Comparison of ENCODE assay signal across 8 cellular contexts in genomic region chr14:24081739-24082204, GRCh38. TPM values are rescaled to one million over a fixed set of nuclear protein-coding genes. Genes with fewer than 3 reads are reported as not detected.
DNase-seq lines count a peak whose midpoint lies in the region; ATAC-seq and TF ChIP-seq lines count a peak whose summit lies in the region.

No MANE protein-coding gene starts in this region.

- H3K4me2 ChIP-seq in H9 (ENCODE audit: insufficient read depth, insufficient read length, low read length) = peak overlapping the region; percentile 50

- intact Hi-C loops in right cardiac atrium (cut with DNase I) = no loop called here

- H4K5ac ChIP-seq in H9 (ENCODE audit: insufficient read length, low read depth, low read length) = no peak overlapping the region

- no peak overlapping the region for H3K56ac ChIP-seq in H9 (ENCODE audit: insufficient read length, low read depth, low read length)

- H3K4me3 ChIP-seq in right cardiac atrium (ENCODE audit: low read length) (peak overlapping the region; percentile 76), skin epidermis (peak overlapping the region; percentile 34 to 66 (median 53))

- no peak overlapping the region for H4K8ac ChIP-seq in H9 (replicated peaks; ENCODE audit: insufficient read length, low read depth, low read length)

- no peaks in the 10 kb centered on the region for H3K79me1 ChIP-seq in H9 (ENCODE audit: insufficient read depth, low read depth, low read length, poor library complexity, severe bottlenecking)

- H3K27me3 ChIP-seq in H9 (ENCODE audit: insufficient read depth, low read length) = no peaks in the 10 kb centered on the region; the same call in 1 of the 2 replicates
- H3K27me3 ChIP-seq in right cardiac atrium (ENCODE audit: control insufficient read depth, insufficient read depth) = no peaks in the 10 kb centered on the region

- H3K9ac ChIP-seq in H9 (ENCODE audit: extremely low read depth, insufficient read length, low read length) = no peak overlapping the region

- no peak overlapping the region for H2BK12ac ChIP-seq in H9 (ENCODE audit: insufficient read length, low read depth, low read length)

- no peak overlapping the region for H2AFZ ChIP-seq in H9 (ENCODE audit: low read length)

- no CpG with 5 or more reads among the region's 26 CpGs for WGBS in H9 (ENCODE audit: extremely low coverage, insufficient read length, low lambda C conversion rate)
- WGBS in right cardiac atrium = 22% methylated on average over 26 of the region's 26 CpGs

- no peak overlapping the region for H2AK5ac ChIP-seq in H9 (ENCODE audit: insufficient read length, low read length)

- no peak overlapping the region for H4K91ac ChIP-seq in H9 (ENCODE audit: insufficient read length, low read depth, low read length)

- H3K4ac ChIP-seq in H9 (ENCODE audit: low read depth, low read length) = no peak overlapping the region

- no peaks in the 10 kb centered on the region for H3K9me3 Mint-ChIP-seq in H9

- no peak overlapping the region for H2BK5ac ChIP-seq in H9 (ENCODE audit: insufficient read length, low read length)

- H3K14ac ChIP-seq in H9 (ENCODE audit: insufficient read depth, low read length) = 0 out of 2 replicates have a peak overlapping the region, but pooled peaks have one; percentile 16

- H2BK120ac ChIP-seq in H9 (ENCODE audit: low read depth, low read length, poor library complexity, severe bottlenecking) = no peak overlapping the region

- ATAC-seq in right cardiac atrium (no peak), HG03095 (IDR thresholded peaks at IDR 0.05; ENCODE audit: unreplicated experiment) (no peak), HG02588 (IDR thresholded peaks at IDR 0.05; ENCODE audit: unreplicated experiment) (no peak)

- H3K27ac ChIP-seq in H9 (ENCODE audit: insufficient read length, low read depth, low read length) = no peak overlapping the region
- H3K27ac ChIP-seq in VCaP = peak overlapping the region; percentile 85
- H3K27ac ChIP-seq in right cardiac atrium (ENCODE audit: low read length) = no peak overlapping the region
- H3K27ac ChIP-seq in skin epidermis = peak overlapping the region in 10 of 21 experiments; percentile 9 to 76 (median 52)

- H3K27ac Mint-ChIP-seq in H9 = no peak overlapping the region; a peak in 1 of 7 replicates

- no peak overlapping the region for H3T11ph ChIP-seq in H9 (ENCODE audit: low read length)

- H3K18ac ChIP-seq in H9 (ENCODE audit: insufficient read length, low read depth, low read length) = no peak overlapping the region

- H4K20me1 ChIP-seq in H9 (ENCODE audit: control insufficient read depth, insufficient read depth, insufficient read length) = no peaks in the 10 kb centered on the region

- no peaks in the 10 kb centered on the region for H3K9me3 ChIP-seq in H9 (ENCODE audit: control insufficient read depth, low read depth, low read length)
- no peaks in the 10 kb centered on the region for H3K9me3 ChIP-seq in right cardiac atrium (ENCODE audit: control insufficient read depth, low read length)

- H2BK15ac ChIP-seq in H9 (ENCODE audit: low read depth, low read length) = no peak overlapping the region

- TF ChIP-seq CTCF in H9 (conservative IDR thresholded peaks at IDR 0.05) = no peak
- TF ChIP-seq CTCF in VCaP (conservative IDR thresholded peaks at IDR 0.05) = no peak

- peaks cover 5% of the 10 kb centered on the region; the same call in 1 of the 2 replicates for H3K4me1 ChIP-seq in H9 (ENCODE audit: insufficient read depth, low read length)
- H3K4me1 ChIP-seq in right cardiac atrium (ENCODE audit: control insufficient read depth, insufficient read depth, low read length) = no peaks in the 10 kb centered on the region

- no peaks in the 10 kb centered on the region; a peak in 1 of 7 replicates for H3K36me3 Mint-ChIP-seq in H9 (ENCODE audit: insufficient read depth in 1 of 3, low read depth in 3 of 3)

- H3K27me3 Mint-ChIP-seq in H9 (ENCODE audit: low read depth) = peaks cover 32% of the 10 kb centered on the region

- no peak overlapping the region for H3K23ac ChIP-seq in H9 (ENCODE audit: insufficient read length, low read depth, low read length)

- H3K4me1 Mint-ChIP-seq in H9 = peaks cover 36 to 42% of the 10 kb centered on the region in 2 experiments

- H3K79me2 ChIP-seq in H9 (ENCODE audit: insufficient read depth, low read length) = no peaks in the 10 kb centered on the region

- H3K4me3 Mint-ChIP-seq in H9 = peak overlapping the region; percentile 74 to 84

- H2BK20ac ChIP-seq in H9 (ENCODE audit: low read depth, low read length, poor library complexity, severe bottlenecking) = no peak overlapping the region

- no peak for DNase-seq in H9
- DNase-seq in right cardiac atrium = no peak
- no peak for DNase-seq in NCI-H510A (lab: John Stamatoyannopoulos, UW)
- DNase-seq in NAMALWA (ENCODE audit: low spot score) = no peak

- H3K23me2 ChIP-seq in H9 (ENCODE audit: insufficient read length, low read depth, low read length, poor library complexity, severe bottlenecking) = peaks cover 4% of the 10 kb centered on the region

RNA-seq across cellular contexts. Expression of gene CPNE6, which starts 10.4 kb away (rescaled TPM):
- total RNA-seq in H9 (2021) (not detected in 2 replicates), right cardiac atrium (under 1 TPM in 1 of 4 donors, not detected in 3; 0.14 TPM)
- polyA plus RNA-seq in right cardiac atrium = 0.16 TPM

RNA-seq across cellular contexts. Expression of gene PCK2, which starts 12.3 kb away (rescaled TPM):
- total RNA-seq in H9 (2021) (48.9 and 50.2 TPM in 2 replicates), right cardiac atrium (10 to 100 TPM in 1 of 4 donors, 1 to 10 TPM in 3; 4.0 to 11.0 (median 5.3) TPM)
- 3.5 TPM for polyA plus RNA-seq in right cardiac atrium

RNA-seq across cellular contexts. Expression of gene CARMIL3, which starts 30.0 kb away (rescaled TPM):
- total RNA-seq in H9 (2021) = 4.7 and 5.8 TPM in 2 replicates
- under 1 TPM; 0.17 to 0.45 (median 0.17) TPM for total RNA-seq in right cardiac atrium
- polyA plus RNA-seq in right cardiac atrium = 0.18 TPM

RNA-seq across cellular contexts. Expression of gene DCAF11, which starts 32.8 kb away (rescaled TPM):
- total RNA-seq in H9 (2021) (73.4 and 74.3 TPM in 2 replicates), right cardiac atrium (10 to 100 TPM; 50.6 to 70.7 (median 62.6) TPM)
- polyA plus RNA-seq in right cardiac atrium = 33.1 TPM

RNA-seq across cellular contexts. Expression of gene NRL, which starts 33.0 kb away (rescaled TPM):
- total RNA-seq in H9 (2021) (2.2 and 2.5 TPM in 2 replicates), right cardiac atrium (1 to 10 TPM in 3 of 4 donors, under 1 TPM in 1; 0.79 to 2.9 (median 2.4) TPM)
- 2.6 TPM for polyA plus RNA-seq in right cardiac atrium
